ENCODE assay signal across 9 cellular contexts in the genomic region with DNA sequence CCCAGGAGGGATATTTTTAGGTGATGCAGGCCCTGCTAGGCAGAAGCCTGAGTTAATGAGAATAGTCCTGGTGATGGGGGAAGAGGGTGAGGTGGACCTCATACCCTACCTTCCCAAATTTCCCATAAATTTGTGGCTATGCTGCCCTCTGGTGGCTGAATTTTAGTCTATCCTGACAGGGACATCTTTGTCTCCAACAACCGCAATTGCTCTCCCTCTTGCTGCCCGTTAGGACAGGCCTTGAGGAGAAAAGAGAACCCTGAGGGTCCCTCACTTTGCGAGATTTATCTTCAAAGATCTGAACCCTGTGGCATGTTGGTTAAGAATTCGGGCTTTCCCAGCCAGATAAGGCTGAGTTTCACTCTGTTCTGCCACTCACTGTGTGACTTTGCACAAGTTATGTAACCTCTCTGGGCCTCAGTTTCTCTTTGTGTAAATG. TPM values are rescaled to one million over a fixed set of nuclear protein-coding genes. Genes with fewer than 3 reads are reported as not detected.
DNase-seq lines count a peak whose midpoint lies in the region; ATAC-seq, FAIRE-seq and TF ChIP-seq lines count a peak whose summit lies in the region.
"Had no signal": no experiment of that assay in that cellular context is flagged by ENCODE, and none has a peak within 500 bp of the region (broad histone marks: within the 10 kb centered on the region; RNA-seq: fewer than 3 reads in every experiment).

No MANE protein-coding gene starts in this region.

- H4K20me1 ChIP-seq in KMS-11 (ENCODE audit: insufficient read depth) (no peaks in the 10 kb centered on the region), HepG2 (ENCODE audit: insufficient read depth, low read length) (no peaks in the 10 kb centered on the region)

- no peak overlapping the region for H3K4me3 ChIP-seq in KMS-11 (IDR thresholded peaks at IDR 0.05; ENCODE audit: insufficient read depth, low read depth, low read length)
- H3K4me3 ChIP-seq in cardiac fibroblast (replicated peaks in 1 of 2; ENCODE audit: low read depth in 2 of 2, low read length in 2 of 2) = no peak overlapping the region
- H3K4me3 ChIP-seq in HepG2 (replicated peaks in 1 of 3; ENCODE audit: insufficient read depth in 1 of 3, low read depth in 2 of 3, low read length in 3 of 3) = no peak overlapping the region
- no peak overlapping the region for H3K4me3 ChIP-seq in tibial artery

- TF ChIP-seq CTCF in KMS-11 (conservative IDR thresholded peaks at IDR 0.05; ENCODE audit: low read depth, low read length) = peak; percentile 99
- TF ChIP-seq CTCF in cardiac fibroblast (IDR thresholded peaks at IDR 0.05; ENCODE audit: low read depth, low read length) = peak; percentile 63
- peak; percentile 68 for TF ChIP-seq CTCF in HepG2 (CRISPR knock-in tag; IDR thresholded peaks at IDR 0.05)
- TF ChIP-seq CTCF in tibial artery (IDR thresholded peaks at IDR 0.05) = peak; percentile 62 to 74

- TF ChIP-seq RAD21 in HepG2 (CRISPR knock-in tag; IDR thresholded peaks at IDR 0.05) = no peak

- H3K4me1 ChIP-seq in KMS-11 (ENCODE audit: low read depth, poor library complexity, severe bottlenecking) (no peaks in the 10 kb centered on the region), HepG2 (ENCODE audit: insufficient read depth, low read length) (peaks cover 12% of the 10 kb centered on the region; the same call in 1 of the 2 replicates), tibial artery (peaks cover 0 to 24% (median 10%) of the 10 kb centered on the region in 4 donors)

- H3K27me3 ChIP-seq in KMS-11 (ENCODE audit: insufficient read depth, low read depth) = peaks cover 11% of the 10 kb centered on the region; the same call in 1 of the 2 replicates
- peaks cover 0 to 2% of the 10 kb centered on the region in 2 experiments; a peak in 2 of 5 replicates for H3K27me3 ChIP-seq in HepG2 (ENCODE audit: control insufficient read depth in 1 of 2, insufficient read depth in 2 of 2, low read length in 2 of 2)
- no peaks in the 10 kb centered on the region for H3K27me3 ChIP-seq in tibial artery

- peak; percentile 75 for FAIRE-seq in HepG2 (lab: Jason Lieb, UNC)
- FAIRE-seq: A204.1 had no signal

- WGBS in HepG2 (ENCODE audit: low lambda C conversion rate) = 9% methylated on average over 3 of the region's 4 CpGs

- in situ Hi-C loops in HepG2 (cut with HindIII; ENCODE audit: extremely low pct_ligation_motif_present, low pct_unique_long_range_greater_than_20kb) = no loop called here

- H3K79me2 ChIP-seq in KMS-11 (ENCODE audit: insufficient read depth, low read depth) = no peaks in the 10 kb centered on the region
- no peaks in the 10 kb centered on the region for H3K79me2 ChIP-seq in HepG2 (ENCODE audit: insufficient read depth, low read length)

- no peak for TF ChIP-seq EP300 in HepG2 (IDR thresholded peaks at IDR 0.05; ENCODE audit: low read depth in 2 of 2, low read length in 2 of 2)
- no peak for TF ChIP-seq EP300 in HepG2 (CRISPR knock-in tag; IDR thresholded peaks at IDR 0.05; ENCODE audit: borderline replicate concordance)

- H3K36me3 ChIP-seq in KMS-11 (ENCODE audit: insufficient read depth) (no peaks in the 10 kb centered on the region), HepG2 (replicated peaks in 1 of 2; ENCODE audit: control insufficient read depth in 1 of 2, insufficient read depth in 2 of 2, low read length in 2 of 2) (no peaks in the 10 kb centered on the region), tibial artery (peaks cover 51 to 62% (median 60%) of the 10 kb centered on the region in 3 donors)

- H3K27ac ChIP-seq in KMS-11 = no peak overlapping the region
- H3K27ac ChIP-seq in HepG2 (ENCODE audit: extremely low read length, insufficient read depth, low read length) = no peak overlapping the region
- H3K27ac ChIP-seq in tibial artery = peak overlapping the region; percentile 0 to 36

- H3K4me2 ChIP-seq in KMS-11 = no peak overlapping the region
- H3K4me2 ChIP-seq in HepG2 (ENCODE audit: low read depth, low read length) = no peak overlapping the region

- TF ChIP-seq POLR2A in HepG2 (IDR thresholded peaks at IDR 0.05; ENCODE audit: insufficient read depth in 1 of 2, low read depth in 2 of 2, low read length in 2 of 2) = no peak

- BruUV-seq in HepG2 (replicated peaks; lab: Mats Ljungman, UMichigan) = no TSS peak

- intact Hi-C loops in HepG2 (cut with micrococcal nuclease; ENCODE audit: unreplicated experiment) = no loop called here
- intact Hi-C loops in tibial artery (cut with DNase I; ENCODE audit: low total_unique reads) = no loop called here

- ATAC-seq in HepG2 = peak; percentile 55; the same call in 2 of the 3 replicates
- ATAC-seq in HG03025 (IDR thresholded peaks at IDR 0.05; ENCODE audit: low FRiP score, unreplicated experiment) = no peak

- H3K9ac ChIP-seq in KMS-11 (no peak overlapping the region), HepG2 (ENCODE audit: insufficient read depth, low read depth, low read length) (no peak overlapping the region)

- POLR2A ChIA-PET in HepG2 (lab: Yijun Ruan, JAX) = no interaction called here

- CTCF ChIA-PET in HepG2 (lab: Yijun Ruan, JAX; ENCODE audit: low intra/inter-chr PET ratio, low total read pairs) = interaction anchor here (0.8 to 1.3 kb wide), 2 partner anchors 10 to 46 kb away, joined by 3 read pairs; no protein-coding TSS in a partner anchor

- no peak overlapping the region for H2AFZ ChIP-seq in KMS-11 (ENCODE audit: low read depth)
- no peak overlapping the region for H2AFZ ChIP-seq in HepG2 (ENCODE audit: low read length)

- DNase-seq in DMS 273 (lab: John Stamatoyannopoulos, UW; ENCODE audit: unreplicated experiment) (peak; percentile 85), DMS 273 treated with DMSO at 0.1 percent for 48 hours (lab: John Stamatoyannopoulos, UW) (no peak), RPMI7951 (ENCODE audit: low read depth) (peak; percentile 46), cardiac fibroblast (ENCODE audit: low read depth in 2 of 2) (peak; percentile 64 to 69), HepG2 (ENCODE audit: low spot score) (peak; percentile 25), tibial artery (no peak)

- no peaks in the 10 kb centered on the region for H3K9me3 ChIP-seq in HepG2 (ENCODE audit: low read length)
- H3K9me3 ChIP-seq in tibial artery = no peaks in the 10 kb centered on the region

RNA-seq across cellular contexts. Expression of a gene that starts 9.8 kb away (rescaled TPM):
- 0.24 and 1.3 TPM in 2 replicates for total RNA-seq in RPMI7951 (2014; rRNA removed; shearing (Covaris generic))
- total RNA-seq in HepG2 (2016; rRNA removed; fragmentation: Illumina TruSeq; extraction: Trizol) = 0.44 and 0.49 TPM in 2 replicates
- 0.30 and 0.53 TPM in 2 replicates for total RNA-seq in HepG2 (2016; cell fraction: cytosol; rRNA removed; fragmentation: Illumina TruSeq; extraction: Trizol; ENCODE audit: low read depth)
- total RNA-seq in HepG2 (2016; cell fraction: insoluble cytoplasmic fraction; rRNA removed; fragmentation: Illumina TruSeq; extraction: Trizol) = 0.26 and 0.39 TPM in 2 replicates
- total RNA-seq in HepG2 (2016; cell fraction: membrane; rRNA removed; fragmentation: Illumina TruSeq; extraction: Trizol) = 1.4 and 1.8 TPM in 2 replicates
- total RNA-seq in HepG2 (2016; cell fraction: nucleus; rRNA removed; fragmentation: Illumina TruSeq; extraction: Trizol) = 0.44 and 0.93 TPM in 2 replicates
- polyA plus RNA-seq in HepG2 (2011; rRNA removed) = 0.31 and 0.67 TPM in 2 replicates
- 0.23 and 0.43 TPM in 2 replicates for polyA plus RNA-seq in HepG2 (2011; cell fraction: cytosol; rRNA removed)
- polyA plus RNA-seq in HepG2 (2011; cell fraction: nucleus; rRNA removed) = 0.56 and 0.66 TPM in 2 replicates
- polyA plus RNA-seq in HepG2 (2012) = 1.2 and 1.3 TPM in 2 replicates
- polyA plus RNA-seq in HepG2 (2016; cell fraction: cytosol; fragmentation: Illumina TruSeq; extraction: Trizol; ENCODE audit: low read depth) = 3.9 and 4.1 TPM in 2 replicates
- polyA plus RNA-seq in HepG2 (2016; cell fraction: insoluble cytoplasmic fraction; fragmentation: Illumina TruSeq; extraction: Trizol; ENCODE audit: low read depth) = 2.8 and 3.3 TPM in 2 replicates
- 8.1 and 9.0 TPM in 2 replicates for polyA plus RNA-seq in HepG2 (2016; cell fraction: membrane; fragmentation: Illumina TruSeq; extraction: Trizol; ENCODE audit: low read depth)
- 2.5 and 4.2 TPM in 2 replicates for polyA plus RNA-seq in HepG2 (2016; cell fraction: nucleus; fragmentation: Illumina TruSeq; extraction: Trizol; ENCODE audit: insufficient read depth, low read depth)
- 0.50 and 6.8 TPM in 2 replicates for polyA minus RNA-seq in HepG2 (2011; rRNA and poly(A)+ RNA removed; ENCODE audit: low replicate concordance)
- polyA minus RNA-seq in HepG2 (2011; cell fraction: cytosol; rRNA and poly(A)+ RNA removed) = 0.70 and 1.5 TPM in 2 replicates
- polyA minus RNA-seq in HepG2 (2011; cell fraction: nucleus; rRNA and poly(A)+ RNA removed) = not detected in 2 replicates

RNA-seq across cellular contexts. Expression of a gene that starts 24.8 kb away (rescaled TPM):
- 154 and 167 TPM in 2 replicates for total RNA-seq in RPMI7951 (2014; rRNA removed; shearing (Covaris generic))
- 0.20 and 0.28 TPM in 2 replicates for total RNA-seq in HepG2 (2016; rRNA removed; fragmentation: Illumina TruSeq; extraction: Trizol)
- not detected in 2 replicates for total RNA-seq in HepG2 (2016; cell fraction: cytosol; rRNA removed; fragmentation: Illumina TruSeq; extraction: Trizol; ENCODE audit: low read depth)
- total RNA-seq in HepG2 (2016; cell fraction: insoluble cytoplasmic fraction; rRNA removed; fragmentation: Illumina TruSeq; extraction: Trizol) = 0.17 TPM in 1 of 2 replicates, not detected in the other
- 0.34 TPM in 1 of 2 replicates, not detected in the other for total RNA-seq in HepG2 (2016; cell fraction: membrane; rRNA removed; fragmentation: Illumina TruSeq; extraction: Trizol)
- total RNA-seq in HepG2 (2016; cell fraction: nucleus; rRNA removed; fragmentation: Illumina TruSeq; extraction: Trizol) = 0.28 and 0.78 TPM in 2 replicates
- 0.40 and 0.52 TPM in 2 replicates for polyA plus RNA-seq in HepG2 (2011; rRNA removed)
- polyA plus RNA-seq in HepG2 (2011; cell fraction: cytosol; rRNA removed) = 0.18 and 0.23 TPM in 2 replicates
- polyA plus RNA-seq in HepG2 (2011; cell fraction: nucleus; rRNA removed) = 0.45 and 0.80 TPM in 2 replicates
- polyA plus RNA-seq in HepG2 (2012) = 0.12 TPM in 1 of 2 replicates, not detected in the other
- not detected in 2 replicates for polyA plus RNA-seq in HepG2 (2016; cell fraction: cytosol; fragmentation: Illumina TruSeq; extraction: Trizol; ENCODE audit: low read depth)
- polyA plus RNA-seq in HepG2 (2016; cell fraction: insoluble cytoplasmic fraction; fragmentation: Illumina TruSeq; extraction: Trizol; ENCODE audit: low read depth) = 0.04 and 0.12 TPM in 2 replicates
- polyA plus RNA-seq in HepG2 (2016; cell fraction: membrane; fragmentation: Illumina TruSeq; extraction: Trizol; ENCODE audit: low read depth) = not detected in 2 replicates
- 0.46 and 0.53 TPM in 2 replicates for polyA plus RNA-seq in HepG2 (2016; cell fraction: nucleus; fragmentation: Illumina TruSeq; extraction: Trizol; ENCODE audit: insufficient read depth, low read depth)
- 0.34 and 75.5 TPM in 2 replicates for polyA minus RNA-seq in HepG2 (2011; rRNA and poly(A)+ RNA removed; ENCODE audit: low replicate concordance)
- 0.53 and 0.99 TPM in 2 replicates for polyA minus RNA-seq in HepG2 (2011; cell fraction: cytosol; rRNA and poly(A)+ RNA removed)
- 0.52 and 1.2 TPM in 2 replicates for polyA minus RNA-seq in HepG2 (2011; cell fraction: nucleus; rRNA and poly(A)+ RNA removed)

RNA-seq across cellular contexts. Expression of a gene that starts 30.0 kb away (rescaled TPM):
- total RNA-seq in RPMI7951 (2014; rRNA removed; shearing (Covaris generic)) = 0.12 TPM in 1 of 2 replicates, not detected in the other
- total RNA-seq in HepG2 (2016; rRNA removed; fragmentation: Illumina TruSeq; extraction: Trizol) = not detected in 2 replicates
- not detected in 2 replicates for total RNA-seq in HepG2 (2016; cell fraction: cytosol; rRNA removed; fragmentation: Illumina TruSeq; extraction: Trizol; ENCODE audit: low read depth)
- not detected in 2 replicates for total RNA-seq in HepG2 (2016; cell fraction: insoluble cytoplasmic fraction; rRNA removed; fragmentation: Illumina TruSeq; extraction: Trizol)
- total RNA-seq in HepG2 (2016; cell fraction: membrane; rRNA removed; fragmentation: Illumina TruSeq; extraction: Trizol) = not detected in 2 replicates
- total RNA-seq in HepG2 (2016; cell fraction: nucleus; rRNA removed; fragmentation: Illumina TruSeq; extraction: Trizol) = not detected in 2 replicates
- not detected in 2 replicates for polyA plus RNA-seq in HepG2 (2011; rRNA removed)
- not detected in 2 replicates for polyA plus RNA-seq in HepG2 (2011; cell fraction: cytosol; rRNA removed)
- not detected in 2 replicates for polyA plus RNA-seq in HepG2 (2011; cell fraction: nucleus; rRNA removed)
- polyA plus RNA-seq in HepG2 (2012) = not detected in 2 replicates
- polyA plus RNA-seq in HepG2 (2016; cell fraction: cytosol; fragmentation: Illumina TruSeq; extraction: Trizol; ENCODE audit: low read depth) = not detected in 2 replicates
- not detected in 2 replicates for polyA plus RNA-seq in HepG2 (2016; cell fraction: insoluble cytoplasmic fraction; fragmentation: Illumina TruSeq; extraction: Trizol; ENCODE audit: low read depth)
- not detected in 2 replicates for polyA plus RNA-seq in HepG2 (2016; cell fraction: membrane; fragmentation: Illumina TruSeq; extraction: Trizol; ENCODE audit: low read depth)
- polyA plus RNA-seq in HepG2 (2016; cell fraction: nucleus; fragmentation: Illumina TruSeq; extraction: Trizol; ENCODE audit: insufficient read depth, low read depth) = not detected in 2 replicates
- polyA minus RNA-seq in HepG2 (2011; rRNA and poly(A)+ RNA removed; ENCODE audit: low replicate concordance) = not detected in 2 replicates
- not detected in 2 replicates for polyA minus RNA-seq in HepG2 (2011; cell fraction: cytosol; rRNA and poly(A)+ RNA removed)
- polyA minus RNA-seq in HepG2 (2011; cell fraction: nucleus; rRNA and poly(A)+ RNA removed) = not detected in 2 replicates

Comparison
In these comparisons a context has a peak if more than half of its experiments do, and no peak if none do; other contexts are left out.
1. DNase-seq: peak in DMS 273 (single experiment), RPMI7951 (single experiment), cardiac fibroblast (2 of 2) and HepG2 (single experiment); none in DMS 273 treated with DMSO at 0.1 percent for 48 hours (single experiment) and tibial artery (0 of 2).
2. H3K27ac ChIP-seq: peak in tibial artery (2 of 2); none in KMS-11 (single experiment) and HepG2 (single experiment).
3. RNA of a gene that starts 24.8 kb away (total RNA-seq): 154 to 167 TPM in RPMI7951; 0.17 to 0.78 TPM in HepG2; every median in the first group is over 10 times any median in the second.
4. Peak in every context shown above with its lines, with median percentiles within 50 percentile points of each other: CTCF ChIP-seq.